In genomic region chr13:65473199-65473598, GRCh38 we compare ENCODE assay signal across 5 cellular contexts.
"Had no signal": no experiment of that assay in that cellular context is flagged by ENCODE, and none has a peak within 500 bp of the region (broad histone marks: within the 10 kb centered on the region; RNA-seq: fewer than 3 reads in every experiment).

No MANE protein-coding gene starts in this region.

- ATAC-seq: HepG2, K562 had no signal

- DNase-seq: IMR-90, KBM-7, KG1 had no signal
